In genomic region chr16:17578921-17579876, GRCh38 we compare ENCODE assay signal across 8 cellular contexts.
DNase-seq lines count a peak whose midpoint lies in the region; ATAC-seq lines count a peak whose summit lies in the region.

No MANE protein-coding gene starts in this region.

- ATAC-seq in GM21576 (IDR thresholded peaks at IDR 0.05; ENCODE audit: unreplicated experiment) (no peak), HG03097 (IDR thresholded peaks at IDR 0.05; ENCODE audit: low FRiP score, unreplicated experiment) (no peak)

- DNase-seq in G401 (ENCODE audit: low spot score) (peak; percentile 13), Kasumi-1 (lab: John Stamatoyannopoulos, UW) (peak; percentile 17 to 25), SW480 (ENCODE audit: low spot score) (peak; percentile 62), amygdala (lab: John Stamatoyannopoulos, UW) (peak in 35 of 56 donors; percentile 1 to 62 (median 5)), hepatic stellate cell (ENCODE audit: low spot score) (peak; percentile 71), skeletal muscle cell (ENCODE audit: low read depth) (peak; percentile 59)

- in situ Hi-C loops in G401 (cut with HindIII; ENCODE audit: low sequenced_read_pairs): no loop called here

- H3K4me3 ChIP-seq in skeletal muscle cell (ENCODE audit: low read depth, low read length): no peak overlapping the region

Comparison
In these comparisons a context has a peak if more than half of its experiments do, and no peak if none do; other contexts are left out.
1. DNase-seq: peak in every context shown above with its lines; median percentile 71 in hepatic stellate cell; 62 in SW480; 59 in skeletal muscle cell; 21 in Kasumi-1; 13 in G401; 5 in amygdala.